12 cellular contexts compared by ENCODE assay signal in the genomic region with DNA sequence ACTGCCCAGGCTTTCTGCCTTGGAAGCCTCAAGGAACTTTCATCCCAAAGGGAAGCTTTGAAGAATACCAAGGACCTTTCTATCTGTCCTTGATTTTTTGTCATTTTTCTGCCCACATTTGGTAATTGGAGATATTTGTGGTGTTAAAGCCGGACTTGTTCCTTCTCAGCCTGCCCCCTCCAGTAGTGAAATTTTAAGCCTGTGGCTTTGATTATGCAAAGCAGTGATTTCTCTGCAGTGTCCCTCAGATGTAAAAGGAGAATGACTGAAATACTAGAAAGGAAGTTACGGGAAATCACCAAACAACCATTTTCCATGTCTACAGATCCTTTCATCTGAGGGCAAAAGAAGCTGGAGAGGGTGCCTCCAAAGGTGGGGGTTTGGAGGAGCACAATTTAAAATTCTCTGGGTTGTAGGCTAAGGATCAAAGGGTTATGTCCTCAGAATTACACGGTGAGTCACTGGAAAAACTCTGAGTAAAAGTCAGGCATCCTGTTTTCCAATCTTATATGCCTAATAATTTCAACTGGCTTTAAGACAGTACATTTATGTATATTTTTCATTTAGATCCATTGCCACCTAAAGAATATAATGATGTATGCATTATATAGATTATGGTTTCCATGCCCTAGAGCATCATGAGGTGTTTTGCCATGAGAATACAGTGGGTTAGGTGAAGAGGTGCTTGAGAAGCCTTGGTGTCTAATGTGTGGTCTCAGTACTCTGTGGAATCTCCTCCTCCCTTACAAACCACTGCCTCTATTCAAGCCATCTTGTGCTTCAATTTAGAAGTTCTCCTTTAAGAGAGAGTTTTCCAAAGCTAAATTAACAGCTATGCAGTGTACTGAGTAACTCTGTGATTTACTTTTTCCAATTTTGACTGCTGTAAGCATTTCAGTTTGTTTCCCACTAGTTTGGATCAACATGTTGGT.
A peak's percentile ranks its signal among the peaks of the same experiment; 100 is the strongest.
DNase-seq lines count a peak whose midpoint lies in the region; ATAC-seq, FAIRE-seq and TF ChIP-seq lines count a peak whose summit lies in the region.
"Had no signal": no experiment of that assay in that cellular context is flagged by ENCODE, and none has a peak within 500 bp of the region (broad histone marks: within the 10 kb centered on the region; RNA-seq: fewer than 3 reads in every experiment).

No MANE protein-coding gene starts in this region.

- H2AFZ ChIP-seq in fibroblast of lung (ENCODE audit: low read length) = peak overlapping the region; percentile 38

- CTCF ChIA-PET in CD8-positive, alpha-beta memory T cell (lab: Charles Lee) = no interaction called here

- peak overlapping the region in 1 of 7 donors; percentile 16 for H3K4me3 Mint-ChIP-seq in CD8-positive, alpha-beta memory T cell
- no peak overlapping the region for H3K4me3 Mint-ChIP-seq in stimulated activated naive B cell treated with anti-CD40 and anti-IgM and Interleukin-4, amounts not matched to agents 10 μg/mL and 1 μg/mL and 100 μg/mL, for 72 hours

- H3K27ac ChIP-seq in fibroblast of lung (ENCODE audit: insufficient read depth, low read length) = no peak overlapping the region
- H3K27ac ChIP-seq in CD8-positive, alpha-beta memory T cell (ENCODE audit: low read depth, low read length) = no peak overlapping the region

- in situ Hi-C loops in G401 (cut with HindIII; ENCODE audit: low sequenced_read_pairs) = no loop called here

- H4K20me1 ChIP-seq in fibroblast of lung (ENCODE audit: control insufficient read depth, extremely low read depth, insufficient read depth, low read length) = no peaks in the 10 kb centered on the region

- POLR2A ChIA-PET in CD8-positive, alpha-beta memory T cell (lab: Charles Lee) = no interaction called here

- peak overlapping the region in 1 of 4 experiments; percentile 16 for H3K4me3 ChIP-seq in fibroblast of lung (replicated peaks in 1 of 4; ENCODE audit: control extremely low read depth in 1 of 4, insufficient read depth in 1 of 4, low read depth in 3 of 4, low read length in 4 of 4)
- H3K4me3 ChIP-seq in CD8-positive, alpha-beta memory T cell (ENCODE audit: low read length) = no peak overlapping the region
- H3K4me3 ChIP-seq: sigmoid colon, stomach had no signal

- no peaks in the 10 kb centered on the region for H3K36me3 ChIP-seq in fibroblast of lung (ENCODE audit: control insufficient read depth, insufficient read depth, low read length)
- H3K36me3 ChIP-seq in CD8-positive, alpha-beta memory T cell (ENCODE audit: insufficient read depth, low read length) = no peaks in the 10 kb centered on the region
- H3K36me3 ChIP-seq: sigmoid colon, stomach had no signal

- ATAC-seq in stimulated activated naive B cell treated with anti-CD40 and anti-IgM and Interleukin-4, amounts not matched to agents 10 μg/mL and 1 μg/mL and 100 μg/mL, for 72 hours (replicated peaks) = no peak

- DNase-seq in GM19239 (ENCODE audit: insufficient read length, low spot score) = no peak
- peak; percentile 42 for DNase-seq in RCC 7860 (ENCODE audit: low spot score)
- DNase-seq in fibroblast of lung (ENCODE audit: low read depth in 2 of 2) = peak; percentile 64 to 75
- DNase-seq in smooth muscle cell of the brain vasculature (ENCODE audit: low read depth, low spot score) = peak; percentile 21
- DNase-seq in amniotic stem cell (lab: John Stamatoyannopoulos, UW) = no peak
- DNase-seq in CD8-positive, alpha-beta memory T cell = no peak
- DNase-seq in stimulated activated naive B cell treated with anti-CD40 and anti-IgM and Interleukin-4, amounts not matched to agents 10 μg/mL and 1 μg/mL and 100 μg/mL, for 72 hours = no peak
- no peak for DNase-seq in G401 (ENCODE audit: low spot score)
- DNase-seq: activated CD4-positive, alpha-beta T cell treated with anti-CD3 and anti-CD28 coated beads, Interleukin-2, amount 50 U/mL, for 1 hour; cerebellar nuclear complex; sigmoid colon; stomach had no signal

- H3K36me3 Mint-ChIP-seq in CD8-positive, alpha-beta memory T cell = peaks cover 0 to 2% (median 0%) of the 10 kb centered on the region in 3 donors
- H3K36me3 Mint-ChIP-seq in stimulated activated naive B cell treated with anti-CD40 and anti-IgM and Interleukin-4, amounts not matched to agents 10 μg/mL and 1 μg/mL and 100 μg/mL, for 72 hours = peaks cover 0 to 3% of the 10 kb centered on the region in 2 donors

- H3K4me2 ChIP-seq in fibroblast of lung (ENCODE audit: extremely low read depth, insufficient read depth, low read length) = peak overlapping the region; percentile 40

- no peaks in the 10 kb centered on the region for H3K9me3 Mint-ChIP-seq in CD8-positive, alpha-beta memory T cell
- no peaks in the 10 kb centered on the region for H3K9me3 Mint-ChIP-seq in stimulated activated naive B cell treated with anti-CD40 and anti-IgM and Interleukin-4, amounts not matched to agents 10 μg/mL and 1 μg/mL and 100 μg/mL, for 72 hours

- FAIRE-seq in GM19239 (lab: Jason Lieb, UNC) (peak; percentile 93), RCC 7860 (lab: Jason Lieb, UNC) (peak; percentile 65)

- peaks cover 9% of the 10 kb centered on the region for H3K4me1 ChIP-seq in fibroblast of lung (ENCODE audit: control insufficient read depth, extremely low read depth, insufficient read depth, low read length)
- peaks cover 11% of the 10 kb centered on the region for H3K4me1 ChIP-seq in CD8-positive, alpha-beta memory T cell (ENCODE audit: insufficient read depth, low read length)

- H3K79me2 ChIP-seq in fibroblast of lung (ENCODE audit: control insufficient read depth, insufficient read depth, low read length) = no peaks in the 10 kb centered on the region

- H3K27me3 ChIP-seq in fibroblast of lung (ENCODE audit: control insufficient read depth, insufficient read depth, low read length) = no peaks in the 10 kb centered on the region
- H3K27me3 ChIP-seq in CD8-positive, alpha-beta memory T cell (ENCODE audit: insufficient read depth, low read length, poor library complexity, severe bottlenecking) = no peaks in the 10 kb centered on the region
- H3K27me3 ChIP-seq: sigmoid colon, stomach had no signal

- no peaks in the 10 kb centered on the region for H3K9me3 ChIP-seq in fibroblast of lung (ENCODE audit: control insufficient read depth, insufficient read depth, low read depth, low read length)
- H3K9me3 ChIP-seq in CD8-positive, alpha-beta memory T cell (ENCODE audit: low read length) = no peaks in the 10 kb centered on the region
- H3K9me3 ChIP-seq: sigmoid colon, stomach had no signal

- H3K27ac Mint-ChIP-seq in CD8-positive, alpha-beta memory T cell = no peak overlapping the region
- no peak overlapping the region for H3K27ac Mint-ChIP-seq in stimulated activated naive B cell treated with anti-CD40 and anti-IgM and Interleukin-4, amounts not matched to agents 10 μg/mL and 1 μg/mL and 100 μg/mL, for 72 hours

- no peaks in the 10 kb centered on the region for H3K27me3 Mint-ChIP-seq in CD8-positive, alpha-beta memory T cell
- H3K27me3 Mint-ChIP-seq in stimulated activated naive B cell treated with anti-CD40 and anti-IgM and Interleukin-4, amounts not matched to agents 10 μg/mL and 1 μg/mL and 100 μg/mL, for 72 hours = no peaks in the 10 kb centered on the region

- H3K9ac ChIP-seq in fibroblast of lung (ENCODE audit: insufficient read depth, low read length) = no peak overlapping the region

- H3K4me1 Mint-ChIP-seq in CD8-positive, alpha-beta memory T cell = peaks cover 17 to 34% (median 34%) of the 10 kb centered on the region in 3 donors
- H3K4me1 Mint-ChIP-seq in stimulated activated naive B cell treated with anti-CD40 and anti-IgM and Interleukin-4, amounts not matched to agents 10 μg/mL and 1 μg/mL and 100 μg/mL, for 72 hours = peaks cover 12 to 24% of the 10 kb centered on the region in 2 donors

- no peak for TF ChIP-seq CTCF in fibroblast of lung (conservative IDR thresholded peaks at IDR 0.05 in 1 of 2, IDR thresholded peaks at IDR 0.05 in 1 of 2; ENCODE audit: low read depth in 1 of 2, low read length in 2 of 2)

Comparison
In these comparisons a context has a peak if more than half of its experiments do, and no peak if none do; other contexts are left out.
1. DNase-seq: peak in RCC 7860 (single experiment), fibroblast of lung (2 of 2) and smooth muscle cell of the brain vasculature (single experiment); none in GM19239 (single experiment), amniotic stem cell (single experiment), CD8-positive, alpha-beta memory T cell (0 of 5), stimulated activated naive B cell treated with anti-CD40 and anti-IgM and Interleukin-4, amounts not matched to agents 10 μg/mL and 1 μg/mL and 100 μg/mL, for 72 hours (single experiment) and G401 (single experiment).